Comparison of ENCODE assay signal across 7 cellular contexts in the genomic region with DNA sequence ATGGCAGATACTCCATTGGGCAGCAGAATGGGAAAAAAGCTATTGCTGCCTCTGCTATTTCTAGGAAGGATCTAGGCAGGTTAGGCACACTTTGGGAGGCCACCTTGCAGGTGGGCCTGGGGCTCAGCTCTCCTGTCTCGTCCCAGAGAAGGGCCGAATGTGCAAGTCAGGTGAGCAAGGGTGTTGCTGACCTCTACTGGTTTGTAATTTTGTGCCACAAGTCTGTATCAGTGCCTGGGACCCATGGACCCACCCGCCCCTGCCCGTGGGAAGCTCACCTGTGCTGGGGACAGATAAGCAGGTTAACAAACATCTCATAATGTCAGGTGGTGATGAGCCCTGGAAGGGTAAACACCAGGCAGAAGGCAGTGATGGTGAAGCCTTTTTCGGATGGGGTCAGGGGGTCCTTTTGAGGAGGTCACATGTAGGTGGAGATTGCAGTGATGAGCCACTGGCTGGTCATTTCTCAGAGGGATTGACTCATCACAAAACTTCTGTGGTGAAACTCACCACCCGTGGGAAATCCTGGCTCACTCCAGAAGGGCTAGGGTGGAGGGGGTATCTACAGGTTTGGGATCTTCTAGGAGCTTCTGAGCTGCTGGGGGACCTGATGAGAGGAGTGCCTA.
DNase-seq lines count a peak whose midpoint lies in the region; TF ChIP-seq lines count a peak whose summit lies in the region.

No MANE protein-coding gene starts in this region.

- H3K14ac ChIP-seq in mesenchymal stem cell (ENCODE audit: low read length in 2 of 2): no peak overlapping the region

- DNase-seq in HFF-Myc (ENCODE audit: extremely low read depth, low read depth): no peak
- peak; percentile 39 for DNase-seq in activated CD4-positive, alpha-beta memory T cell treated with anti-CD3 and anti-CD28 coated beads, Interleukin-2, amount 10 ng/mL, durations not matched to agents 7 days and 5 days
- DNase-seq in mesenchymal stem cell: no peak
- DNase-seq in GOT3 (lab: John Stamatoyannopoulos, UW): no peak
- DNase-seq in CD8-positive, alpha-beta memory T cell: no peak
- no peak for DNase-seq in SHP77 (lab: John Stamatoyannopoulos, UW)

- H2AFZ ChIP-seq in mesenchymal stem cell (ENCODE audit: low read depth, low read length): peak overlapping the region; percentile 36

- H3K4me3 ChIP-seq in HFF-Myc (replicated peaks; ENCODE audit: low read depth, low read length) (no peak overlapping the region), mesenchymal stem cell (ENCODE audit: insufficient read depth in 1 of 2, low read depth in 1 of 2, low read length in 2 of 2) (no peak overlapping the region)
- no peak overlapping the region for H3K4me3 ChIP-seq in CD8-positive, alpha-beta memory T cell (ENCODE audit: low read length)

- CTCF ChIA-PET in activated CD4-positive, alpha-beta memory T cell treated with anti-CD3 and anti-CD28 coated beads, Interleukin-2, amount 10 ng/mL, durations not matched to agents 7 days and 5 days (lab: Charles Lee): interaction anchor here (0.7 to 6.3 kb wide), 31 partner anchors 8 to 689 kb away, joined by 3 to 128 read pairs (median 4); partner anchors contain the start of genes KLF13 and MTMR10
- CTCF ChIA-PET in CD8-positive, alpha-beta memory T cell (lab: Charles Lee): interaction anchor here (0.7 to 5.7 kb wide), 40 partner anchors 9 to 359 kb away, joined by 3 to 106 read pairs (median 10); partner anchors contain the start of gene KLF13

- no peak overlapping the region for H3K4ac ChIP-seq in mesenchymal stem cell (ENCODE audit: low read depth in 1 of 2, low read length in 2 of 2)

- peaks cover 16% of the 10 kb centered on the region for H3K4me1 ChIP-seq in mesenchymal stem cell (ENCODE audit: control insufficient read depth, insufficient read depth, low read depth, low read length)
- peaks cover 33% of the 10 kb centered on the region for H3K4me1 ChIP-seq in CD8-positive, alpha-beta memory T cell (ENCODE audit: insufficient read depth, low read length)

- peak; percentile 41 for TF ChIP-seq CTCF in GM12873 (IDR thresholded peaks at IDR 0.05; ENCODE audit: insufficient read depth, low read depth, low read length, missing control alignments)
- TF ChIP-seq CTCF in HFF-Myc (IDR thresholded peaks at IDR 0.05; ENCODE audit: low read depth, low read length, missing control alignments): peak; percentile 3

- H3K9me3 ChIP-seq in mesenchymal stem cell (ENCODE audit: control insufficient read depth, low read length): peaks cover 17% of the 10 kb centered on the region
- H3K9me3 ChIP-seq in CD8-positive, alpha-beta memory T cell (ENCODE audit: low read length): no peaks in the 10 kb centered on the region

- peaks cover 7% of the 10 kb centered on the region for H3K27me3 Mint-ChIP-seq in activated CD4-positive, alpha-beta memory T cell treated with anti-CD3 and anti-CD28 coated beads, Interleukin-2, amount 10 ng/mL, durations not matched to agents 7 days and 5 days
- peaks cover 0 to 3% of the 10 kb centered on the region in 2 donors for H3K27me3 Mint-ChIP-seq in CD8-positive, alpha-beta memory T cell

- peaks cover 13% of the 10 kb centered on the region for H3K9me3 Mint-ChIP-seq in activated CD4-positive, alpha-beta memory T cell treated with anti-CD3 and anti-CD28 coated beads, Interleukin-2, amount 10 ng/mL, durations not matched to agents 7 days and 5 days
- peaks cover 6 to 11% (median 9%) of the 10 kb centered on the region in 5 donors for H3K9me3 Mint-ChIP-seq in CD8-positive, alpha-beta memory T cell

- WGBS in mesenchymal stem cell: 58% methylated on average over 6 of the region's 6 CpGs

- H2BK5ac ChIP-seq in mesenchymal stem cell (ENCODE audit: low read depth, low read length, poor library complexity, severe bottlenecking): no peak overlapping the region

- H3K18ac ChIP-seq in mesenchymal stem cell (ENCODE audit: low read depth in 1 of 2, low read length in 2 of 2): no peak overlapping the region

- peaks cover 25% of the 10 kb centered on the region for H3K36me3 Mint-ChIP-seq in activated CD4-positive, alpha-beta memory T cell treated with anti-CD3 and anti-CD28 coated beads, Interleukin-2, amount 10 ng/mL, durations not matched to agents 7 days and 5 days (ENCODE audit: low read depth)
- H3K36me3 Mint-ChIP-seq in CD8-positive, alpha-beta memory T cell: peaks cover 0 to 11% (median 3%) of the 10 kb centered on the region in 3 donors

- peaks cover 64% of the 10 kb centered on the region for H3K4me1 Mint-ChIP-seq in activated CD4-positive, alpha-beta memory T cell treated with anti-CD3 and anti-CD28 coated beads, Interleukin-2, amount 10 ng/mL, durations not matched to agents 7 days and 5 days
- peaks cover 28 to 55% (median 42%) of the 10 kb centered on the region in 3 donors for H3K4me1 Mint-ChIP-seq in CD8-positive, alpha-beta memory T cell

- no peak overlapping the region for H3K27ac ChIP-seq in mesenchymal stem cell (ENCODE audit: low read length, poor library complexity, severe bottlenecking)
- no peak overlapping the region for H3K27ac ChIP-seq in CD8-positive, alpha-beta memory T cell (ENCODE audit: low read depth, low read length)

- H2BK15ac ChIP-seq in mesenchymal stem cell (ENCODE audit: low read depth, poor library complexity, severe bottlenecking): peak overlapping the region; percentile 60

- peaks cover 0 to 2% of the 10 kb centered on the region in 2 experiments for H3K36me3 ChIP-seq in mesenchymal stem cell (ENCODE audit: control insufficient read depth in 1 of 2, insufficient read depth in 2 of 2, low read depth in 1 of 2, low read length in 2 of 2)
- H3K36me3 ChIP-seq in CD8-positive, alpha-beta memory T cell (ENCODE audit: insufficient read depth, low read length): no peaks in the 10 kb centered on the region

- H3K79me1 ChIP-seq in mesenchymal stem cell (replicated peaks; ENCODE audit: low read length, poor library complexity, severe bottlenecking): no peaks in the 10 kb centered on the region

- peak overlapping the region; percentile 1 for H4K91ac ChIP-seq in mesenchymal stem cell (ENCODE audit: low read length)

- peaks cover 1 to 38% of the 10 kb centered on the region in 2 experiments for H3K27me3 ChIP-seq in mesenchymal stem cell (ENCODE audit: control insufficient read depth in 1 of 2, insufficient read depth in 1 of 2, low read length in 2 of 2)
- H3K27me3 ChIP-seq in CD8-positive, alpha-beta memory T cell (ENCODE audit: insufficient read depth, low read length, poor library complexity, severe bottlenecking): no peaks in the 10 kb centered on the region

- no peak overlapping the region for H3K4me2 ChIP-seq in mesenchymal stem cell (ENCODE audit: low read length, poor library complexity, severe bottlenecking)

- no peak overlapping the region for H3K23ac ChIP-seq in mesenchymal stem cell (ENCODE audit: low read length in 2 of 2)

- H3K9ac ChIP-seq in mesenchymal stem cell (ENCODE audit: low read length): peak overlapping the region; percentile 58

- POLR2A ChIA-PET in activated CD4-positive, alpha-beta memory T cell treated with anti-CD3 and anti-CD28 coated beads, Interleukin-2, amount 10 ng/mL, durations not matched to agents 7 days and 5 days (lab: Charles Lee): interaction anchor here (0.7 to 2.1 kb wide), 15 partner anchors 9 to 287 kb away, joined by 3 to 13 read pairs (median 6); partner anchors contain the start of gene KLF13
- POLR2A ChIA-PET in CD8-positive, alpha-beta memory T cell (lab: Charles Lee): interaction anchor here (0.7 to 1.8 kb wide), 8 partner anchors 49 to 273 kb away, joined by 3 to 10 read pairs (median 5); partner anchors contain the start of gene KLF13

- H2AK5ac ChIP-seq in mesenchymal stem cell (ENCODE audit: low read length, severe bottlenecking): no peak overlapping the region

- peak overlapping the region in 1 of 2 experiments; percentile 4 for H2BK12ac ChIP-seq in mesenchymal stem cell (ENCODE audit: low read length in 2 of 2)

- H2BK120ac ChIP-seq in mesenchymal stem cell (ENCODE audit: low read depth, low read length): no peak overlapping the region

- no peak overlapping the region for H3K27ac Mint-ChIP-seq in activated CD4-positive, alpha-beta memory T cell treated with anti-CD3 and anti-CD28 coated beads, Interleukin-2, amount 10 ng/mL, durations not matched to agents 7 days and 5 days
- H3K27ac Mint-ChIP-seq in CD8-positive, alpha-beta memory T cell: peak overlapping the region in 2 of 8 donors; percentile 50 to 65

- no peak overlapping the region for H4K8ac ChIP-seq in mesenchymal stem cell (ENCODE audit: low read length)

- no peak overlapping the region for H3K4me3 Mint-ChIP-seq in activated CD4-positive, alpha-beta memory T cell treated with anti-CD3 and anti-CD28 coated beads, Interleukin-2, amount 10 ng/mL, durations not matched to agents 7 days and 5 days
- H3K4me3 Mint-ChIP-seq in CD8-positive, alpha-beta memory T cell: peak overlapping the region in 1 of 7 donors; percentile 16
